In the genomic region with DNA sequence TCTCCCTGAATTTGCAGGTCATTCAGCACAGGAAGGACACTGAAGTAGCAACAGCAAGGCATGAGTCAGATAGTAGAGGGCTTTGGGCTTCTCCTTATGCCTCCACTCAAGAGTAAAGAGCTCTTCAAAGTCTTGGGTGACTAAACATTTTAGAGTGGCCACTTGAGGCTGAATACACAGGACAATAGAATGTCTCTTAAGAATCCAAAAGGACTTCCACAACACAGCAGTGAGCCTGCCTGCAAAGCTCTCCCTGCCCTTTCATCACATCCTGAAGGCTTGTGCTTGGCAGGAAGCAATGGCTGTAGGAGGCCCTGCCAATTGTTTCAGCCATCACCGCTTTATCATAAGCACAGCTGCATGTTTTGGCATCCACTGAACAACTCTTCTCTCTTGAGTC, we compare ENCODE assay signal across 20 cellular contexts. TPM values are rescaled to one million over a fixed set of nuclear protein-coding genes. Genes with fewer than 3 reads are reported as not detected.
DNase-seq lines count a peak whose midpoint lies in the region; ATAC-seq and TF ChIP-seq lines count a peak whose summit lies in the region.
"Had no signal": no experiment of that assay in that cellular context is flagged by ENCODE, and none has a peak within 500 bp of the region (broad histone marks: within the 10 kb centered on the region; RNA-seq: fewer than 3 reads in every experiment).

No MANE protein-coding gene starts in this region.

- intact Hi-C loops in lower lobe of right lung (cut with DNase I) (no loop called here), Calu3 (cut with micrococcal nuclease; ENCODE audit: unreplicated experiment) (no loop called here)

- peaks cover 13% of the 10 kb centered on the region for H3K9me3 Mint-ChIP-seq in stimulated activated effector memory CD8-positive, alpha-beta T cell treated with anti-CD3 and anti-CD28 coated beads, Interleukin-12 subunit alpha, Interleukin-12 subunit beta, amount 100 ng/mL, for 72 hours
- H3K9me3 Mint-ChIP-seq in Calu3 (ENCODE audit: low read depth, unreplicated experiment) = peaks cover 5% of the 10 kb centered on the region

- H3K27ac Mint-ChIP-seq in stimulated activated effector memory CD8-positive, alpha-beta T cell treated with anti-CD3 and anti-CD28 coated beads, Interleukin-12 subunit alpha, Interleukin-12 subunit beta, amount 100 ng/mL, for 72 hours = no peak overlapping the region
- H3K27ac Mint-ChIP-seq in Calu3 (ENCODE audit: unreplicated experiment) = no peak overlapping the region
- H3K27ac Mint-ChIP-seq: activated naive CD4-positive, alpha-beta T cell treated with anti-CD3 and anti-CD28 coated beads, Interleukin-2, amount 50 U/mL, for 72 hours; IgD-negative memory B cell; stimulated activated naive CD8-positive, alpha-beta T cell treated with anti-CD3 and anti-CD28 coated beads, Interleukin-15, Interleukin-2, amounts not matched to agents 100 ng/mL and 50 ng/mL, for 24 hours; T-cell had no signal

- H3K9me3 ChIP-seq in NT2/D1 (ENCODE audit: insufficient read depth, low read length) = peaks cover 30% of the 10 kb centered on the region
- peaks cover 13% of the 10 kb centered on the region for H3K9me3 ChIP-seq in lower lobe of right lung
- no peaks in the 10 kb centered on the region for H3K9me3 ChIP-seq in BE2C

- H3K27me3 Mint-ChIP-seq in Calu3 (ENCODE audit: unreplicated experiment) = peaks cover 6% of the 10 kb centered on the region

- no peak overlapping the region for H3K4me3 Mint-ChIP-seq in stimulated activated effector memory CD8-positive, alpha-beta T cell treated with anti-CD3 and anti-CD28 coated beads, Interleukin-12 subunit alpha, Interleukin-12 subunit beta, amount 100 ng/mL, for 72 hours
- H3K4me3 Mint-ChIP-seq in Calu3 (ENCODE audit: low read depth, unreplicated experiment) = no peak overlapping the region
- H3K4me3 Mint-ChIP-seq: IgD-negative memory B cell; stimulated activated naive CD8-positive, alpha-beta T cell treated with anti-CD3 and anti-CD28 coated beads, Interleukin-15, Interleukin-2, amounts not matched to agents 100 ng/mL and 50 ng/mL, for 24 hours; T-cell had no signal

- H3K4me1 Mint-ChIP-seq in stimulated activated effector memory CD8-positive, alpha-beta T cell treated with anti-CD3 and anti-CD28 coated beads, Interleukin-12 subunit alpha, Interleukin-12 subunit beta, amount 100 ng/mL, for 72 hours = no peaks in the 10 kb centered on the region
- no peaks in the 10 kb centered on the region for H3K4me1 Mint-ChIP-seq in Calu3 (ENCODE audit: low read depth, unreplicated experiment)
- H3K4me1 Mint-ChIP-seq: IgD-negative memory B cell, T-cell had no signal

- no peaks in the 10 kb centered on the region for H3K36me3 Mint-ChIP-seq in stimulated activated effector memory CD8-positive, alpha-beta T cell treated with anti-CD3 and anti-CD28 coated beads, Interleukin-12 subunit alpha, Interleukin-12 subunit beta, amount 100 ng/mL, for 72 hours
- no peaks in the 10 kb centered on the region for H3K36me3 Mint-ChIP-seq in Calu3 (ENCODE audit: insufficient read depth, unreplicated experiment)
- H3K36me3 Mint-ChIP-seq: IgD-negative memory B cell, T-cell had no signal

- H3K27ac ChIP-seq in lower lobe of right lung = no peak overlapping the region
- H3K27ac ChIP-seq: epithelial cell of prostate, ovary, Peyer's patch had no signal

- H3K4me1 ChIP-seq in NT2/D1 (ENCODE audit: insufficient read depth, insufficient read length) = peaks cover 5% of the 10 kb centered on the region
- H3K4me1 ChIP-seq in lower lobe of right lung = peaks cover 30% of the 10 kb centered on the region
- H3K4me1 ChIP-seq in BE2C = no peaks in the 10 kb centered on the region
- H3K4me1 ChIP-seq: Peyer's patch had no signal

- H3K36me3 ChIP-seq in NT2/D1 (ENCODE audit: insufficient read depth, insufficient read length, low read length) (no peaks in the 10 kb centered on the region), lower lobe of right lung (no peaks in the 10 kb centered on the region), BE2C (no peaks in the 10 kb centered on the region)
- H3K36me3 ChIP-seq: ovary, Peyer's patch had no signal

- no TSS peak for BruUV-seq in Calu3 (replicated peaks; lab: Mats Ljungman, UMichigan)

- H3K27me3 ChIP-seq in NT2/D1 (ENCODE audit: insufficient read depth, insufficient read length) = no peaks in the 10 kb centered on the region
- no peaks in the 10 kb centered on the region for H3K27me3 ChIP-seq in lower lobe of right lung (ENCODE audit: low read depth)
- H3K27me3 ChIP-seq in BE2C = no peaks in the 10 kb centered on the region
- H3K27me3 ChIP-seq: ovary, Peyer's patch had no signal

- TF ChIP-seq CTCF in fibroblast of pulmonary artery (IDR thresholded peaks at IDR 0.05; ENCODE audit: low read length, missing control alignments) (no peak), lower lobe of right lung (IDR thresholded peaks at IDR 0.05) (no peak), BE2C (IDR thresholded peaks at IDR 0.05; ENCODE audit: low read depth, low read length) (no peak), Calu3 (IDR thresholded peaks at IDR 0.05; ENCODE audit: unreplicated experiment) (no peak)

- CTCF ChIA-PET in Calu3 (lab: Charles Lee) = interaction anchor here (0.6 kb wide), 1 partner anchor 629 kb away, joined by 3 read pairs; no protein-coding TSS in a partner anchor

- ATAC-seq in lower lobe of right lung = peak; percentile 94 to 95
- ATAC-seq in stimulated activated effector memory CD8-positive, alpha-beta T cell treated with anti-CD3 and anti-CD28 coated beads, Interleukin-12 subunit alpha, Interleukin-12 subunit beta, amount 100 ng/mL, for 72 hours = no peak
- ATAC-seq: activated naive CD4-positive, alpha-beta T cell treated with anti-CD3 and anti-CD28 coated beads, Interleukin-2, amount 50 U/mL, for 72 hours; T-cell had no signal

- H3K4me3 ChIP-seq in NT2/D1 (ENCODE audit: insufficient read length, low read depth) (no peak overlapping the region), fibroblast of pulmonary artery (replicated peaks; ENCODE audit: low read depth, low read length) (no peak overlapping the region), lower lobe of right lung (no peak overlapping the region), BE2C (ENCODE audit: low read depth, low read length) (no peak overlapping the region)
- H3K4me3 ChIP-seq: ovary, Peyer's patch had no signal

- peak; percentile 20 for DNase-seq in EH (ENCODE audit: low read depth)
- peak; percentile 78 for DNase-seq in NT2/D1 (ENCODE audit: low read depth, low spot score)
- peak; percentile 86 for DNase-seq in fibroblast of pulmonary artery (ENCODE audit: low read depth)
- peak; percentile 67 for DNase-seq in lower lobe of right lung
- DNase-seq in stimulated activated effector memory CD8-positive, alpha-beta T cell treated with anti-CD3 and anti-CD28 coated beads, Interleukin-12 subunit alpha, Interleukin-12 subunit beta, amount 100 ng/mL, for 72 hours (ENCODE audit: low spot score in 2 of 2) = no peak
- no peak for DNase-seq in BE2C
- DNase-seq in stimulated activated CD4-positive, alpha-beta T cell treated with anti-CD3 and anti-CD28 coated beads, Interleukin-4, amount 100 ng/mL, for 1 hour = no peak
- no peak for DNase-seq in Calu3
- DNase-seq: activated CD8-positive, alpha-beta memory T cell treated with anti-CD3 and anti-CD28 coated beads, Interleukin-2, amount 50 U/mL, for 4 hours; midbrain; NCI-H1105 treated with DMSO at 0.1 percent for 48 hours; NCI-H526; ovary; Peyer's patch; small intestine; T-cell had no signal

- H3K9ac ChIP-seq in NT2/D1 (ENCODE audit: insufficient read length, low read depth) = no peak overlapping the region

RNA-seq across cellular contexts. Expression of a gene that starts 36.8 kb away (rescaled TPM):
- total RNA-seq in lower lobe of right lung (7.5 TPM), Calu3 (2022) (46.1 and 51.0 TPM in 2 replicates)
- polyA plus RNA-seq in BE2C (2012; ENCODE audit: insufficient read depth, insufficient read length, low read depth) = not detected
- total RNA-seq: activated naive CD4-positive, alpha-beta T cell treated with anti-CD3 and anti-CD28 coated beads, Interleukin-2, amount 50 U/mL, for 72 hours; Peyer's patch had no signal
- polyA plus RNA-seq: IgD-negative memory B cell had no signal

RNA-seq across cellular contexts. Expression of a gene that starts 40.7 kb away (rescaled TPM):
- total RNA-seq in lower lobe of right lung = 13.2 TPM
- polyA plus RNA-seq in BE2C (2012; ENCODE audit: insufficient read depth, insufficient read length, low read depth) = not detected
- 0.14 and 0.17 TPM in 2 replicates for total RNA-seq in Calu3 (2022)
- total RNA-seq: activated naive CD4-positive, alpha-beta T cell treated with anti-CD3 and anti-CD28 coated beads, Interleukin-2, amount 50 U/mL, for 72 hours; T-cell had no signal
- polyA plus RNA-seq: IgD-negative memory B cell had no signal

Comparison
In these comparisons a context has a peak if more than half of its experiments do, and no peak if none do; other contexts are left out.
1. DNase-seq: peak in EH (single experiment), NT2/D1 (single experiment), fibroblast of pulmonary artery (single experiment) and lower lobe of right lung (single experiment); none in stimulated activated effector memory CD8-positive, alpha-beta T cell treated with anti-CD3 and anti-CD28 coated beads, Interleukin-12 subunit alpha, Interleukin-12 subunit beta, amount 100 ng/mL, for 72 hours (0 of 2), BE2C (single experiment), stimulated activated CD4-positive, alpha-beta T cell treated with anti-CD3 and anti-CD28 coated beads, Interleukin-4, amount 100 ng/mL, for 1 hour (single experiment) and Calu3 (single experiment).
2. RNA of a gene that starts 40.7 kb away (total RNA-seq): 13.2 TPM in lower lobe of right lung (single experiment); 0.14 to 0.17 TPM in Calu3; every median in the first group is over 10 times any median in the second.